Comparison of ENCODE assay signal across 27 cellular contexts in genomic region chr2:126731353-126731752, GRCh38.
"Had no signal": no experiment of that assay in that cellular context is flagged by ENCODE, and none has a peak within 500 bp of the region (broad histone marks: within the 10 kb centered on the region; RNA-seq: fewer than 3 reads in every experiment).

No MANE protein-coding gene starts in this region.

- ATAC-seq: mucosa of descending colon; naive thymus-derived CD4-positive, alpha-beta T cell; pancreas; right cardiac atrium; sciatic nerve had no signal

- H3K4me1 ChIP-seq: left ventricle myocardium inferior, pancreas, prostate gland, suprapubic skin, vagina had no signal

- H3K27ac ChIP-seq: left ventricle myocardium inferior, pancreas, prostate gland, skin epidermis, suprapubic skin, thoracic aorta, tibial artery, vagina had no signal

- H3K4me1 Mint-ChIP-seq: memory B cell had no signal

- H3K9me3 ChIP-seq: mucosa of descending colon, pancreas, prostate gland, suprapubic skin, thoracic aorta, tibial artery, vagina had no signal

- H3K36me3 Mint-ChIP-seq: immature natural killer cell; memory B cell; naive thymus-derived CD4-positive, alpha-beta T cell; type B pancreatic cell had no signal

- H3K36me3 ChIP-seq: left ventricle myocardium inferior, pancreas, prostate gland, suprapubic skin, thoracic aorta, tibial artery, vagina had no signal

- H3K27me3 ChIP-seq: pancreas, suprapubic skin, tibial artery, vagina had no signal

- H3K27me3 Mint-ChIP-seq: stimulated activated naive CD8-positive, alpha-beta T cell treated with anti-CD3 and anti-CD28 coated beads, Interleukin-15, Interleukin-2, amounts not matched to agents 100 ng/mL and 50 ng/mL, for 24 hours had no signal

- H3K4me3 ChIP-seq: left ventricle myocardium inferior, mucosa of descending colon, pancreas, prostate gland, skin epidermis, suprapubic skin, thoracic aorta, tibial artery, vagina had no signal

- H3K4me3 Mint-ChIP-seq: immature natural killer cell; memory B cell; naive thymus-derived CD4-positive, alpha-beta T cell; natural killer cell treated with Interleukin-12 subunit alpha and Interleukin-12 subunit beta and Interleukin-15 and Interleukin-18, amount 100 ng/mL, for 72 hours; stimulated activated naive CD8-positive, alpha-beta T cell treated with anti-CD3 and anti-CD28 coated beads, Interleukin-15, Interleukin-2, amounts not matched to agents 100 ng/mL and 50 ng/mL, for 24 hours; type B pancreatic cell had no signal

- DNase-seq: hypothalamus; immature natural killer cell; left ventricle myocardium inferior; midbrain; mucosa of descending colon; naive thymus-derived CD4-positive, alpha-beta T cell; nucleus accumbens; pancreas; retina; right cardiac atrium; stimulated activated CD4-positive, alpha-beta T cell treated with anti-CD3 and anti-CD28 coated beads, Interleukin-12 subunit alpha, Interleukin-12 subunit beta, amount 100 ng/mL, for 4 hours; stimulated activated CD4-positive, alpha-beta T cell treated with anti-CD3 and anti-CD28 coated beads, Interleukin-15, amount 100 ng/mL, for 24 hours; stimulated activated CD4-positive, alpha-beta T cell treated with anti-CD3 and anti-CD28 coated beads, Interleukin-2, amount 100 ng/mL, for 24 hours; stimulated activated CD4-positive, alpha-beta T cell treated with anti-CD3 and anti-CD28 coated beads, Interleukin-4, amount 100 ng/mL, for 1 hour; stimulated activated naive CD4-positive, alpha-beta T cell; tibial artery had no signal

- H3K9me3 Mint-ChIP-seq: immature natural killer cell; natural killer cell treated with Interleukin-12 subunit alpha and Interleukin-12 subunit beta and Interleukin-15 and Interleukin-18, amount 100 ng/mL, for 72 hours; stimulated activated naive CD8-positive, alpha-beta T cell treated with anti-CD3 and anti-CD28 coated beads, Interleukin-15, Interleukin-2, amounts not matched to agents 100 ng/mL and 50 ng/mL, for 24 hours had no signal

- H3K27ac Mint-ChIP-seq: immature natural killer cell; memory B cell; naive thymus-derived CD4-positive, alpha-beta T cell; natural killer cell treated with Interleukin-12 subunit alpha and Interleukin-12 subunit beta and Interleukin-15 and Interleukin-18, amount 100 ng/mL, for 72 hours; stimulated activated naive CD8-positive, alpha-beta T cell treated with anti-CD3 and anti-CD28 coated beads, Interleukin-15, Interleukin-2, amounts not matched to agents 100 ng/mL and 50 ng/mL, for 24 hours; type B pancreatic cell had no signal

- FAIRE-seq: islet of Langerhans, pancreas had no signal
